Comparison of ENCODE assay signal across 8 cellular contexts in genomic region chr4:110196871-110197420, GRCh38. TPM values are rescaled to one million over a fixed set of nuclear protein-coding genes. Genes with fewer than 3 reads are reported as not detected.
DNase-seq lines count a peak whose midpoint lies in the region; ATAC-seq and TF ChIP-seq lines count a peak whose summit lies in the region.

No MANE protein-coding gene starts in this region.

- peak overlapping the region; percentile 84 for H3K9ac ChIP-seq in HUES64 (ENCODE audit: low read depth, low read length)
- peak overlapping the region; percentile 93 for H3K9ac ChIP-seq in iPS-18a (ENCODE audit: low read length)
- peak overlapping the region; percentile 85 for H3K9ac ChIP-seq in skeletal muscle satellite cell (ENCODE audit: low read depth, low read length)

- no peak for TF ChIP-seq CTCF in brain (conservative IDR thresholded peaks at IDR 0.05)

- peak overlapping the region; percentile 93 for H3K4me3 ChIP-seq in HUES64 (ENCODE audit: low read length)
- H3K4me3 ChIP-seq in iPS-18a (ENCODE audit: low read length), result peak overlapping the region; percentile 93
- peak overlapping the region; percentile 80 for H3K4me3 ChIP-seq in skeletal muscle satellite cell (ENCODE audit: low read length)

- no peaks in the 10 kb centered on the region for H3K9me3 ChIP-seq in HUES64 (ENCODE audit: insufficient read depth, low read depth, low read length)
- H3K9me3 ChIP-seq in iPS-18a (ENCODE audit: control insufficient read depth, low read depth, low read length), result no peaks in the 10 kb centered on the region
- no peaks in the 10 kb centered on the region for H3K9me3 ChIP-seq in skeletal muscle satellite cell (replicated peaks; ENCODE audit: low read length)

- H3K36me3 Mint-ChIP-seq in brain, result no peaks in the 10 kb centered on the region

- H3K4me3 Mint-ChIP-seq in brain, result peak overlapping the region; percentile 94 to 99 (median 98)

- peaks cover 0 to 6% (median 0%) of the 10 kb centered on the region in 5 experiments for H3K9me3 Mint-ChIP-seq in brain

- in situ Hi-C loops in Caki2 (cut with HindIII; ENCODE audit: low pct_unique_long_range_greater_than_20kb, low sequenced_read_pairs), result no loop called here

- peak overlapping the region; percentile 97 to 99 (median 99) for H3K27ac Mint-ChIP-seq in brain

- peaks cover 16% of the 10 kb centered on the region for H3K36me3 ChIP-seq in HUES64 (ENCODE audit: insufficient read depth, low read length)
- H3K36me3 ChIP-seq in iPS-18a (ENCODE audit: control insufficient read depth, low read depth, low read length), result peaks cover 7% of the 10 kb centered on the region
- H3K36me3 ChIP-seq in skeletal muscle satellite cell (ENCODE audit: insufficient read depth, low read length), result no peaks in the 10 kb centered on the region

- peak; percentile 65 for DNase-seq in Caki2 (ENCODE audit: low read depth)
- peak; percentile 34 for DNase-seq in T-helper 22 cell (ENCODE audit: low read depth)
- no peak for DNase-seq in NCI-H128 (lab: John Stamatoyannopoulos, UW; ENCODE audit: unreplicated experiment)

- peaks cover 18% of the 10 kb centered on the region for H3K27me3 Mint-ChIP-seq in brain

- H3K27ac ChIP-seq in HUES64 (ENCODE audit: low read depth, low read length) (peak overlapping the region; percentile 92), iPS-18a (ENCODE audit: low read length) (peak overlapping the region; percentile 82)

- peak overlapping the region; percentile 93 for H3K4me2 ChIP-seq in skeletal muscle satellite cell (ENCODE audit: low read length)

- H3K27me3 ChIP-seq in HUES64 (ENCODE audit: insufficient read depth, low read length), result no peaks in the 10 kb centered on the region
- no peaks in the 10 kb centered on the region for H3K27me3 ChIP-seq in iPS-18a (ENCODE audit: control insufficient read depth, insufficient read depth, low read length)
- no peaks in the 10 kb centered on the region for H3K27me3 ChIP-seq in skeletal muscle satellite cell (ENCODE audit: control insufficient read depth, insufficient read depth, low read length)

- peak; percentile 24 for ATAC-seq in GM21390 (IDR thresholded peaks at IDR 0.05; ENCODE audit: unreplicated experiment)

- peaks cover 56% of the 10 kb centered on the region for H3K4me1 Mint-ChIP-seq in brain

- under 1% methylated on average over 44 of the region's 44 CpGs for WGBS in HUES64

- H3K4me1 ChIP-seq in HUES64 (ENCODE audit: insufficient read depth, low read length), result peaks cover 37% of the 10 kb centered on the region
- H3K4me1 ChIP-seq in iPS-18a (ENCODE audit: control insufficient read depth, low read depth, low read length), result peaks cover 35% of the 10 kb centered on the region
- H3K4me1 ChIP-seq in skeletal muscle satellite cell (ENCODE audit: control insufficient read depth, insufficient read depth, low read length), result peaks cover 16% of the 10 kb centered on the region

RNA-seq across cellular contexts. Expression of gene ELOVL6, which starts 1.5 kb away (rescaled TPM):
- total RNA-seq in Caki2 (2014; rRNA removed; shearing (Covaris generic); ENCODE audit: low replicate concordance), result 22.4 and 23.8 TPM in 2 replicates
- polyA plus RNA-seq in HUES64 (2013, experiment 1 of 2), result 93.7 TPM
- 99.5 TPM for polyA plus RNA-seq in HUES64 (2013, experiment 2 of 2)
- polyA plus RNA-seq in brain (ENCODE audit: insufficient read depth, low read depth, low replicate concordance), result 2.3 TPM
- total RNA-seq in skeletal muscle satellite cell (2012; rRNA removed), result 14.0 and 18.3 TPM in 2 replicates
